In genomic region chr9:98609646-98610045, GRCh38 we compare ENCODE assay signal across 13 cellular contexts.
DNase-seq lines count a peak whose midpoint lies in the region; ATAC-seq and TF ChIP-seq lines count a peak whose summit lies in the region.
"Had no signal": no experiment of that assay in that cellular context is flagged by ENCODE, and none has a peak within 500 bp of the region (broad histone marks: within the 10 kb centered on the region; RNA-seq: fewer than 3 reads in every experiment).

No MANE protein-coding gene starts in this region.

- H4K20me1 ChIP-seq in BLaER1 treated with 17β-estradiol and CSF1 and Interleukin-3, amounts not matched to agents 10 nM and 100 nM: no peaks in the 10 kb centered on the region; a peak in 1 of 22 replicates

- TF ChIP-seq CTCF in thyroid gland (IDR thresholded peaks at IDR 0.05) (no peak), HFFc6 (IDR thresholded peaks at IDR 0.05) (no peak), GM10266 (IDR thresholded peaks at IDR 0.05; ENCODE audit: control insufficient read depth, insufficient read depth, low read depth, missing control alignments) (no peak)

- no peak for ATAC-seq in activated T-helper 17 cell treated with anti-CD3 and anti-CD28 coated beads, Interleukin-2, amount 50 U/mL, for 72 hours (replicated peaks)
- ATAC-seq: K562 had no signal

- no peak overlapping the region for H3K27ac Mint-ChIP-seq in HFFc6
- no peak overlapping the region for H3K27ac Mint-ChIP-seq in activated T-helper 17 cell treated with anti-CD3 and anti-CD28 coated beads, Interleukin-2, amount 50 U/mL, for 72 hours
- H3K27ac Mint-ChIP-seq: CD4-positive, CD25-positive, alpha-beta regulatory T cell had no signal

- H3K36me3 ChIP-seq in BLaER1 treated with 17β-estradiol and CSF1 and Interleukin-3, amounts not matched to agents 10 nM and 100 nM: no peaks in the 10 kb centered on the region
- H3K36me3 ChIP-seq in thyroid gland: no peaks in the 10 kb centered on the region

- no peak for TF ChIP-seq POLR2A in thyroid gland (IDR thresholded peaks at IDR 0.05)

- peak overlapping the region in 9 of 11 experiments; percentile 54 to 88 (median 82); a peak in 14 of 22 replicates for H3K4me2 ChIP-seq in BLaER1 treated with 17β-estradiol and CSF1 and Interleukin-3, amounts not matched to agents 10 nM and 100 nM

- no peaks in the 10 kb centered on the region for H3K9me3 Mint-ChIP-seq in HFFc6
- no peaks in the 10 kb centered on the region for H3K9me3 Mint-ChIP-seq in activated T-helper 17 cell treated with anti-CD3 and anti-CD28 coated beads, Interleukin-2, amount 50 U/mL, for 72 hours
- H3K9me3 Mint-ChIP-seq: H9 had no signal

- H3K9ac ChIP-seq in BLaER1 treated with 17β-estradiol and CSF1 and Interleukin-3, amounts not matched to agents 10 nM and 100 nM: no peak overlapping the region

- H3K27me3 Mint-ChIP-seq in HFFc6 (ENCODE audit: insufficient read depth): peaks cover 8% of the 10 kb centered on the region
- H3K27me3 Mint-ChIP-seq in activated T-helper 17 cell treated with anti-CD3 and anti-CD28 coated beads, Interleukin-2, amount 50 U/mL, for 72 hours: peaks cover 8% of the 10 kb centered on the region

- peaks cover 30% of the 10 kb centered on the region for H3K4me1 Mint-ChIP-seq in HFFc6 (ENCODE audit: low read depth)
- H3K4me1 Mint-ChIP-seq in activated T-helper 17 cell treated with anti-CD3 and anti-CD28 coated beads, Interleukin-2, amount 50 U/mL, for 72 hours: no peaks in the 10 kb centered on the region
- H3K4me1 Mint-ChIP-seq: CD4-positive, CD25-positive, alpha-beta regulatory T cell had no signal

- 23 to 49% methylated on average over 5 to 6 of the region's 6 CpGs for WGBS in thyroid gland, 2 donors

- no peaks in the 10 kb centered on the region for H3K9me3 ChIP-seq in BLaER1 treated with 17β-estradiol and CSF1 and Interleukin-3, amounts not matched to agents 10 nM and 100 nM (replicated peaks in 1 of 11)
- no peaks in the 10 kb centered on the region for H3K9me3 ChIP-seq in thyroid gland
- H3K9me3 ChIP-seq: Caco-2 had no signal

- intact Hi-C loops in thyroid gland (cut with DNase I): no loop called here

- H3K27ac ChIP-seq in BLaER1 treated with 17β-estradiol and CSF1 and Interleukin-3, amounts not matched to agents 10 nM and 100 nM: peak overlapping the region in 7 of 11 experiments; percentile 9 to 75 (median 70); a peak in 13 of 22 replicates
- H3K27ac ChIP-seq in angular gyrus (ENCODE audit: low read depth, low read length): peak overlapping the region; percentile 22
- H3K27ac ChIP-seq in thyroid gland: peak overlapping the region; percentile 53 to 78 (median 75)

- H3K27me3 ChIP-seq in BLaER1 treated with 17β-estradiol and CSF1 and Interleukin-3, amounts not matched to agents 10 nM and 100 nM: no peaks in the 10 kb centered on the region
- H3K27me3 ChIP-seq in thyroid gland: no peaks in the 10 kb centered on the region

- peaks cover 16 to 46% (median 41%) of the 10 kb centered on the region in 10 experiments for H3K4me1 ChIP-seq in BLaER1 treated with 17β-estradiol and CSF1 and Interleukin-3, amounts not matched to agents 10 nM and 100 nM
- peaks cover 16 to 31% of the 10 kb centered on the region in 2 donors for H3K4me1 ChIP-seq in thyroid gland
- H3K4me1 ChIP-seq: Caco-2 had no signal

- DNase-seq in islet precursor cell (peak; percentile 43), thyroid gland (peak; percentile 55 to 60), HFFc6 (no peak), GM10266 (ENCODE audit: extremely low spot score) (no peak)
- DNase-seq: ACHN; Caco-2; CD4-positive, CD25-positive, alpha-beta regulatory T cell; GDM1; H9 had no signal

- H3K4me3 Mint-ChIP-seq in HFFc6: no peak overlapping the region
- H3K4me3 Mint-ChIP-seq in activated T-helper 17 cell treated with anti-CD3 and anti-CD28 coated beads, Interleukin-2, amount 50 U/mL, for 72 hours: no peak overlapping the region
- H3K4me3 Mint-ChIP-seq: CD4-positive, CD25-positive, alpha-beta regulatory T cell; H9 had no signal

- no peak overlapping the region for H3K4me3 ChIP-seq in BLaER1 treated with 17β-estradiol and CSF1 and Interleukin-3, amounts not matched to agents 10 nM and 100 nM
- H3K4me3 ChIP-seq in thyroid gland (replicated peaks in 1 of 3): no peak overlapping the region
- H3K4me3 ChIP-seq: K562 had no signal

- no peaks in the 10 kb centered on the region for H3K36me3 Mint-ChIP-seq in HFFc6 (ENCODE audit: low read depth)
- H3K36me3 Mint-ChIP-seq in activated T-helper 17 cell treated with anti-CD3 and anti-CD28 coated beads, Interleukin-2, amount 50 U/mL, for 72 hours (ENCODE audit: low read depth): no peaks in the 10 kb centered on the region
- H3K36me3 Mint-ChIP-seq: CD4-positive, CD25-positive, alpha-beta regulatory T cell had no signal

Comparison
In these comparisons a context has a peak if more than half of its experiments do, and no peak if none do; other contexts are left out.
1. H3K27ac ChIP-seq: peak in every context shown above with its lines; median percentile 75 in thyroid gland; 70 in BLaER1 treated with 17β-estradiol and CSF1 and Interleukin-3, amounts not matched to agents 10 nM and 100 nM; 22 in angular gyrus.
2. DNase-seq: peak in islet precursor cell (single experiment) and thyroid gland (2 of 2); none in HFFc6 (single experiment) and GM10266 (single experiment).